7 cellular contexts compared by ENCODE assay signal in genomic region chr9:41565572-41565971, GRCh38.
DNase-seq lines count a peak whose midpoint lies in the region; ATAC-seq and TF ChIP-seq lines count a peak whose summit lies in the region.
"Not testable (repeated sequence)": the region's sequence is repeated elsewhere in the genome, so short reads cannot be mapped to it uniquely, and the experiment has no call there.

No MANE protein-coding gene starts in this region.

- DNase-seq in Calu3 (peak; percentile 0), LHCN-M2 (ENCODE audit: low read depth) (peak; percentile 7), SW480 (ENCODE audit: low spot score) (peak; percentile 53), astrocyte of the spinal cord (ENCODE audit: low read depth, low spot score) (peak; percentile 13), epithelial cell of esophagus (ENCODE audit: low read depth) (peak; percentile 12), Right ventricle myocardium inferior (ENCODE audit: missing footprints) (peak; percentile 9), retinal pigment epithelial cell (ENCODE audit: low read depth) (peak; percentile 54)

- H3K4me3 ChIP-seq in astrocyte of the spinal cord (ENCODE audit: low read depth, low read length); epithelial cell of esophagus (ENCODE audit: low read length); retinal pigment epithelial cell (ENCODE audit: low read length): not testable (repeated sequence)

- not testable (repeated sequence) for H3K9me3 Mint-ChIP-seq in Calu3 (ENCODE audit: low read depth, unreplicated experiment)

- in situ Hi-C loops in astrocyte of the spinal cord (cut with HindIII; ENCODE audit: low sequenced_read_pairs): not testable (repeated sequence)

- not testable (repeated sequence) for BruUV-seq in Calu3 (replicated peaks; lab: Mats Ljungman, UMichigan)

- H3K27me3 Mint-ChIP-seq in Calu3 (ENCODE audit: unreplicated experiment): not testable (repeated sequence)

- not testable (repeated sequence) for H3K4me1 Mint-ChIP-seq in Calu3 (ENCODE audit: low read depth, unreplicated experiment)

- intact Hi-C loops in Calu3 (cut with micrococcal nuclease; ENCODE audit: unreplicated experiment); Right ventricle myocardium inferior (cut with DNase I): not testable (repeated sequence)

- not testable (repeated sequence) for H3K36me3 Mint-ChIP-seq in Calu3 (ENCODE audit: insufficient read depth, unreplicated experiment)

- ATAC-seq in Right ventricle myocardium inferior: not testable (repeated sequence)

- CTCF ChIA-PET in Calu3 (lab: Charles Lee): not testable (repeated sequence)

- H3K4me3 Mint-ChIP-seq in Calu3 (ENCODE audit: low read depth, unreplicated experiment): not testable (repeated sequence)

- not testable (repeated sequence) for H3K27ac Mint-ChIP-seq in Calu3 (ENCODE audit: unreplicated experiment)

- not testable (repeated sequence) for TF ChIP-seq CTCF in Calu3 (IDR thresholded peaks at IDR 0.05; ENCODE audit: unreplicated experiment); astrocyte of the spinal cord (IDR thresholded peaks at IDR 0.05; ENCODE audit: low read depth, low read length); epithelial cell of esophagus (IDR thresholded peaks at IDR 0.05; ENCODE audit: insufficient read depth, low read depth, low read length, missing control alignments); retinal pigment epithelial cell (conservative IDR thresholded peaks at IDR 0.05; ENCODE audit: low read depth, low read length)

Comparison
In these comparisons a context has a peak if more than half of its experiments do, and no peak if none do; other contexts are left out.
1. DNase-seq: peak in every context shown above with its lines; median percentile 54 in retinal pigment epithelial cell; 53 in SW480; 13 in astrocyte of the spinal cord; 12 in epithelial cell of esophagus; 9 in Right ventricle myocardium inferior; 7 in LHCN-M2; 0 in Calu3.